Comparison of ENCODE assay signal across 8 cellular contexts in genomic region chr2:215619022-215619958, GRCh38.
A peak's percentile ranks its signal among the peaks of the same experiment; 100 is the strongest.
DNase-seq lines count a peak whose midpoint lies in the region; ATAC-seq lines count a peak whose summit lies in the region.

No MANE protein-coding gene starts in this region.

- ATAC-seq in T-cell (replicated peaks in 1 of 4): no peak
- no peak for ATAC-seq in GM21447 (IDR thresholded peaks at IDR 0.05; ENCODE audit: unreplicated experiment)

- H3K4me1 Mint-ChIP-seq in T-cell: peaks cover 4 to 9% (median 9%) of the 10 kb centered on the region in 3 donors

- H3K27me3 Mint-ChIP-seq in T-cell: peaks cover 10 to 14% of the 10 kb centered on the region in 2 donors

- CTCF ChIA-PET in T-cell (lab: Charles Lee): interaction anchor here in 1 of 2 donors (0.7 kb wide), 1 partner anchor 54 kb away, joined by 3 read pairs; no protein-coding TSS in a partner anchor

- H3K36me3 Mint-ChIP-seq in T-cell: no peaks in the 10 kb centered on the region

- peak; percentile 39 for DNase-seq in DMS79 treated with DMSO at 0.1 percent for 48 hours (lab: John Stamatoyannopoulos, UW)
- peak; percentile 61 for DNase-seq in NCI-H1092 treated with DMSO at 0.1 percent for 48 hours (lab: John Stamatoyannopoulos, UW)
- no peak for DNase-seq in T-cell
- DNase-seq in kidney tubule cell (ENCODE audit: low spot score): peak; percentile 55
- DNase-seq in activated CD4-positive, CD25-positive, alpha-beta regulatory T cell (lab: John Stamatoyannopoulos, UW): no peak
- no peak for DNase-seq in activated CD8-positive, alpha-beta memory T cell treated with anti-CD3 and anti-CD28 coated beads, Interleukin-2, amount 50 U/mL, for 4 hours
- DNase-seq in AML-193 (lab: John Stamatoyannopoulos, UW): no peak

- POLR2A ChIA-PET in T-cell (lab: Charles Lee): no interaction called here

- H3K9me3 Mint-ChIP-seq in T-cell: no peaks in the 10 kb centered on the region

- H3K4me3 Mint-ChIP-seq in T-cell: peak overlapping the region; percentile 21 to 34 (median 23)

- no peak overlapping the region for H3K27ac Mint-ChIP-seq in T-cell

Comparison
In these comparisons a context has a peak if more than half of its experiments do, and no peak if none do; other contexts are left out.
1. DNase-seq: peak in DMS79 treated with DMSO at 0.1 percent for 48 hours (single experiment), NCI-H1092 treated with DMSO at 0.1 percent for 48 hours (single experiment) and kidney tubule cell (single experiment); none in T-cell (0 of 34), activated CD4-positive, CD25-positive, alpha-beta regulatory T cell (0 of 4), activated CD8-positive, alpha-beta memory T cell treated with anti-CD3 and anti-CD28 coated beads, Interleukin-2, amount 50 U/mL, for 4 hours (single experiment) and AML-193 (0 of 2).